Comparison of ENCODE assay signal across 1 cellular context in the genomic region with DNA sequence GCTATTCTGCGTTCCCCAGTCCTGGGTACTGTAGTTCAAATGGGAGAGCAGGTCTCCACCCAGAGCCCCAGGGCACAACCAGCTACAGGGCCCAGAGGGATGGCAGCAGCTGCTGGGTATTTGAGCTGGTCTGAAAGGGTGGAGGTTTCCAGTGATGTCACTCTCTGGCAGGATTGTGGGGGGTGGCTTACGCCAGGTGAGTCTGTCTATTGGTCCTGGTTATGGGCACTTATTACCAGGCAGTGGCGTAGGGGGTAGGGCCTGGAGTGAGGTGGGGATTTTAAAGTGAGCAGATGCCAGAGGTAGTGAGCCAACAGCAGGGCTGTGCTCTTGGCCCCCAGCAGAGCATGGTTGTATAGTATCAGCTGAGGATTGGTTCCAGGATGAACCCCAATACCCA.
A peak's percentile ranks its signal among the peaks of the same experiment; 100 is the strongest.
TF ChIP-seq lines count a peak whose summit lies in the region.

No MANE protein-coding gene starts in this region.

TF ChIP-seq in GM12878, 131 proteins besides CTCF, POLR2A, EP300 and RAD21:
- no peak for TF ChIP-seq ZBED1 (IDR thresholded peaks at IDR 0.05; ENCODE audit: borderline replicate concordance)
- no peak for TF ChIP-seq STAT3 (IDR thresholded peaks at IDR 0.05; ENCODE audit: low read depth, low read length)
- TF ChIP-seq BACH1 (IDR thresholded peaks at IDR 0.05; ENCODE audit: borderline replicate concordance) = 0 out of 2 replicates have a peak, but pooled peaks have one; percentile 27
- no peak for TF ChIP-seq ZZZ3 (IDR thresholded peaks at IDR 0.05; ENCODE audit: control insufficient read depth, insufficient read length, low read depth)
- 0 out of 2 replicates have a peak, but pooled peaks have one; percentile 22 for TF ChIP-seq CBFB (IDR thresholded peaks at IDR 0.05; ENCODE audit: low read depth)
- TF ChIP-seq TBL1XR1 (IDR thresholded peaks at IDR 0.05; ENCODE audit: low read depth, low read length) = no peak
- TF ChIP-seq POLR2AphosphoS5 (IDR thresholded peaks at IDR 0.05; ENCODE audit: low read length) = peak; percentile 53
- TF ChIP-seq BMI1 (IDR thresholded peaks at IDR 0.05; ENCODE audit: borderline replicate concordance) = no peak
TF ChIP-seq in GM12878: peak in this region for 3.
